Comparison of ENCODE assay signal across 25 cellular contexts in the genomic region with DNA sequence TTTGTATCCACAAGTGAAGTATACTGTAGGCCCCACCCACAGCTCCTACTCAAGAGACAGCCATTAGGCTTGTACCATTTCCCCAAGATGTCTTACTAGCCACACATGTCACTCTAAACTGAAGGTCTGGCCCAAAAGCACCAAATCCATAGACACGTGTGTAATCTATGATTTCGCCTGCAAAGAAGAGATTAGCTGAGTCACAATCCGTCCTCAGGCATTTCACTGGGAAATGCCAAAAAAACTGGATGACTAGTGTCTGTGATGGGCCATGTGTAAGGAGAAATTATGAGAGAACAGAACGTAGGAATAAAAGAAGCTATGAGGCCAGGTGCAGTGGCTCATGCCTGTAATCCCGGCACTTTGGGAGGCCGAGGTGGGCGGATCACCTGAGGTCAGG.
"Had no signal": no experiment of that assay in that cellular context is flagged by ENCODE, and none has a peak within 500 bp of the region (broad histone marks: within the 10 kb centered on the region; RNA-seq: fewer than 3 reads in every experiment).

No MANE protein-coding gene starts in this region.

- H3K4me3 ChIP-seq: adrenal gland, Peyer's patch, SJSA1 had no signal

- H3K4me1 ChIP-seq: adrenal gland, Peyer's patch had no signal

- H3K9me3 ChIP-seq: adrenal gland, Peyer's patch, SJSA1 had no signal

- H3K36me3 ChIP-seq: adrenal gland, Peyer's patch, SJSA1 had no signal

- H3K27ac ChIP-seq: adrenal gland, Peyer's patch, SJSA1, VCaP had no signal

- ATAC-seq: activated CD4-positive, alpha-beta T cell treated with anti-CD3 and anti-CD28 coated beads for 36 hours; SK-N-SH treated with all-trans-retinoic acid at 6 μM for 48 hours had no signal

- H3K27me3 ChIP-seq: Peyer's patch, SJSA1 had no signal

- DNase-seq: activated CD4-positive, alpha-beta memory T cell treated with anti-CD3 and anti-CD28 coated beads, Interleukin-2, amount 10 ng/mL, durations not matched to agents 7 days and 5 days; activated CD4-positive, alpha-beta T cell treated with anti-CD3 and anti-CD28 coated beads for 36 hours; activated CD4-positive, alpha-beta T cell treated with anti-CD3 and anti-CD28 coated beads, Interleukin-2, amount 50 U/mL, for 1 hour; activated CD8-positive, alpha-beta memory T cell treated with anti-CD3 and anti-CD28 coated beads, Interleukin-2, amount 50 U/mL, for 4 hours; activated naive CD4-positive, alpha-beta T cell treated with anti-CD3 and anti-CD28 coated beads, Interleukin-2, amount 50 U/mL, for 16 hours; activated naive CD8-positive, alpha-beta T cell treated with anti-CD3 and anti-CD28 coated beads, Interleukin-2, amount 10 ng/mL, durations not matched to agents 7 days and 5 days; adrenal gland; anterior cingulate cortex; caudate nucleus; KG1; NCI-H1105; NCI-H1436; NCI-H1694 treated with DMSO at 0.1 percent for 48 hours; NCI-H2029 treated with DMSO at 0.1 percent for 48 hours; NCI-H345; NCI-H510A treated with DMSO at 0.1 percent for 48 hours; NCI-H69; NK-92 treated with Interleukin-12 subunit alpha and Interleukin-12 subunit beta, amount 100 ng/mL, for 24 hours; OCI-M1; Peyer's patch; SHP77; SW 1271 had no signal
